In genomic region chr21:44834951-44835646, GRCh38 we compare ENCODE assay signal across 29 cellular contexts. TPM values are rescaled to one million over a fixed set of nuclear protein-coding genes. Genes with fewer than 3 reads are reported as not detected.
A peak's percentile ranks its signal among the peaks of the same experiment; 100 is the strongest.
DNase-seq lines count a peak whose midpoint lies in the region; ATAC-seq, FAIRE-seq and TF ChIP-seq lines count a peak whose summit lies in the region.
"Had no signal": no experiment of that assay in that cellular context is flagged by ENCODE, and none has a peak within 500 bp of the region (broad histone marks: within the 10 kb centered on the region; RNA-seq: fewer than 3 reads in every experiment).

No MANE protein-coding gene starts in this region.

- ATAC-seq in GM19467 (IDR thresholded peaks at IDR 0.05; ENCODE audit: unreplicated experiment): no peak
- ATAC-seq: activated naive CD4-positive, alpha-beta T cell treated with anti-CD3 and anti-CD28 coated beads, Interleukin-2, amount 50 U/mL, for 72 hours; effector memory CD8-positive, alpha-beta T cell; HCT116; left ventricle myocardium superior; pancreas; Right ventricle myocardium inferior; WTC11 had no signal

- no peak overlapping the region for H3K27ac ChIP-seq in neural progenitor cell
- H3K27ac ChIP-seq: BLaER1, pancreas, tibial nerve had no signal

- peaks cover 33% of the 10 kb centered on the region for H3K27me3 Mint-ChIP-seq in Calu3 (ENCODE audit: unreplicated experiment)
- H3K27me3 Mint-ChIP-seq in neural progenitor cell (ENCODE audit: insufficient read depth, low read depth): peaks cover 8% of the 10 kb centered on the region
- H3K27me3 Mint-ChIP-seq: natural killer cell treated with Interleukin-12 subunit alpha and Interleukin-12 subunit beta and Interleukin-15 and Interleukin-18, amount 100 ng/mL, for 72 hours had no signal

- no peak overlapping the region for H3K4me3 ChIP-seq in neural progenitor cell
- H3K4me3 ChIP-seq: BLaER1, pancreas, tibial nerve had no signal

- no peak overlapping the region for H2AFZ ChIP-seq in neural progenitor cell (replicated peaks)

- TF ChIP-seq CTCF in Calu3 (IDR thresholded peaks at IDR 0.05; ENCODE audit: unreplicated experiment): no peak
- TF ChIP-seq CTCF in neural progenitor cell (IDR thresholded peaks at IDR 0.05): no peak

- no peaks in the 10 kb centered on the region for H3K9me3 ChIP-seq in neural progenitor cell (ENCODE audit: low read depth)
- H3K9me3 ChIP-seq: pancreas, tibial nerve had no signal

- intact Hi-C loops in Calu3 (cut with micrococcal nuclease; ENCODE audit: unreplicated experiment): no loop called here

- no peaks in the 10 kb centered on the region for H3K27me3 ChIP-seq in neural progenitor cell
- H3K27me3 ChIP-seq: BLaER1, pancreas, tibial nerve had no signal

- H3K4me1 Mint-ChIP-seq in Calu3 (ENCODE audit: low read depth, unreplicated experiment): peaks cover 15% of the 10 kb centered on the region
- H3K4me1 Mint-ChIP-seq in neural progenitor cell: peaks cover 2% of the 10 kb centered on the region
- H3K4me1 Mint-ChIP-seq: WTC11 had no signal

- FAIRE-seq in RCC 7860 (lab: Jason Lieb, UNC): no peak
- FAIRE-seq: bronchial epithelial cell, GM19239, pancreas had no signal

- H3K4me2 ChIP-seq in neural progenitor cell: no peak overlapping the region
- H3K4me2 ChIP-seq: BLaER1 had no signal

- no peaks in the 10 kb centered on the region for H3K79me2 ChIP-seq in neural progenitor cell (ENCODE audit: low read depth)

- H4K20me1 ChIP-seq in neural progenitor cell (ENCODE audit: low read depth): no peaks in the 10 kb centered on the region
- H4K20me1 ChIP-seq: BLaER1 had no signal

- H3K4me1 ChIP-seq in neural progenitor cell: no peaks in the 10 kb centered on the region
- H3K4me1 ChIP-seq: pancreas had no signal

- H3K9me3 Mint-ChIP-seq in Calu3 (ENCODE audit: low read depth, unreplicated experiment) (no peaks in the 10 kb centered on the region), neural progenitor cell (peaks cover 2% of the 10 kb centered on the region)
- H3K9me3 Mint-ChIP-seq: activated naive CD4-positive, alpha-beta T cell treated with anti-CD3 and anti-CD28 coated beads, Interleukin-2, amount 50 U/mL, for 72 hours; activated T-helper 1 cell treated with anti-CD3 and anti-CD28 coated beads, Interleukin-12 subunit alpha, Interleukin-12 subunit beta, Interleukin-2, Interleukin-4 antibody, amounts not matched to agents 30 ng/mL and 10 ng/mL and 1 ng/mL, durations not matched to agents 14 hours and 24 hours and 36 hours; effector memory CD8-positive, alpha-beta T cell; natural killer cell treated with Interleukin-12 subunit alpha and Interleukin-12 subunit beta and Interleukin-15 and Interleukin-18, amount 100 ng/mL, for 72 hours had no signal

- BruUV-seq in Calu3 (replicated peaks; lab: Mats Ljungman, UMichigan): no TSS peak

- H3K27ac Mint-ChIP-seq in Calu3 (ENCODE audit: unreplicated experiment) (no peak overlapping the region), neural progenitor cell (peak overlapping the region; percentile 33)
- H3K27ac Mint-ChIP-seq: activated naive CD4-positive, alpha-beta T cell treated with anti-CD3 and anti-CD28 coated beads, Interleukin-2, amount 50 U/mL, for 72 hours; activated T-helper 1 cell treated with anti-CD3 and anti-CD28 coated beads, Interleukin-12 subunit alpha, Interleukin-12 subunit beta, Interleukin-2, Interleukin-4 antibody, amounts not matched to agents 30 ng/mL and 10 ng/mL and 1 ng/mL, durations not matched to agents 14 hours and 24 hours and 36 hours; effector memory CD8-positive, alpha-beta T cell; natural killer cell treated with Interleukin-12 subunit alpha and Interleukin-12 subunit beta and Interleukin-15 and Interleukin-18, amount 100 ng/mL, for 72 hours; WTC11 had no signal

- H3K4me3 Mint-ChIP-seq in Calu3 (ENCODE audit: low read depth, unreplicated experiment) (no peak overlapping the region), neural progenitor cell (no peak overlapping the region)
- H3K4me3 Mint-ChIP-seq: activated T-helper 1 cell treated with anti-CD3 and anti-CD28 coated beads, Interleukin-12 subunit alpha, Interleukin-12 subunit beta, Interleukin-2, Interleukin-4 antibody, amounts not matched to agents 30 ng/mL and 10 ng/mL and 1 ng/mL, durations not matched to agents 14 hours and 24 hours and 36 hours; effector memory CD8-positive, alpha-beta T cell; natural killer cell treated with Interleukin-12 subunit alpha and Interleukin-12 subunit beta and Interleukin-15 and Interleukin-18, amount 100 ng/mL, for 72 hours; WTC11 had no signal

- H3F3A ChIP-seq in neural progenitor cell (ENCODE audit: low read depth): no peaks in the 10 kb centered on the region

- H3K36me3 Mint-ChIP-seq in Calu3 (ENCODE audit: insufficient read depth, unreplicated experiment): peaks cover 4% of the 10 kb centered on the region
- H3K36me3 Mint-ChIP-seq in neural progenitor cell: no peaks in the 10 kb centered on the region
- H3K36me3 Mint-ChIP-seq: activated naive CD4-positive, alpha-beta T cell treated with anti-CD3 and anti-CD28 coated beads, Interleukin-2, amount 50 U/mL, for 72 hours; natural killer cell treated with Interleukin-12 subunit alpha and Interleukin-12 subunit beta and Interleukin-15 and Interleukin-18, amount 100 ng/mL, for 72 hours; WTC11 had no signal

- no peaks in the 10 kb centered on the region for H3K36me3 ChIP-seq in neural progenitor cell
- H3K36me3 ChIP-seq: BLaER1, pancreas, tibial nerve had no signal

- CTCF ChIA-PET in Calu3 (lab: Charles Lee): no interaction called here

- DNase-seq in Calu3 (peak; percentile 11), RCC 7860 (ENCODE audit: low spot score) (peak; percentile 51), glomerular visceral epithelial cell (ENCODE audit: extremely low spot score) (peak; percentile 40), neural progenitor cell (ENCODE audit: low spot score) (no peak), CD1c-positive myeloid dendritic cell (ENCODE audit: extremely low spot score) (no peak)
- DNase-seq in activated naive CD4-positive, alpha-beta T cell treated with Interleukin-2 at 50 U/mL for 16 hours: no peak
- DNase-seq: ACHN; COR-L47; cortex of kidney; effector memory CD8-positive, alpha-beta T cell; foreskin fibroblast; KBM-7; left ventricle myocardium superior; NCI-H1417; NCI-H2081 treated with DMSO at 0.1 percent for 48 hours; NCI-H446; NCI-H82 had no signal

- H3K9ac ChIP-seq in neural progenitor cell: no peak overlapping the region
- H3K9ac ChIP-seq: BLaER1 had no signal

RNA-seq across cellular contexts. Expression of gene SUMO3, which starts 17.2 kb away (rescaled TPM):
- total RNA-seq in Calu3 (2022) (56.7 and 58.1 TPM in 2 replicates), neural progenitor cell (ENCODE audit: low replicate concordance) (117 and 135 TPM in 2 replicates)

RNA-seq across cellular contexts. Expression of gene UBE2G2, which starts 33.5 kb away (rescaled TPM):
- total RNA-seq in Calu3 (2022) (61.7 and 70.8 TPM in 2 replicates), neural progenitor cell (ENCODE audit: low replicate concordance) (76.7 and 83.1 TPM in 2 replicates)

RNA-seq across cellular contexts. Expression of gene PTTG1IP, which starts 38.4 kb away (rescaled TPM):
- total RNA-seq in Calu3 (2022) (135 and 136 TPM in 2 replicates), neural progenitor cell (ENCODE audit: low replicate concordance) (162 and 192 TPM in 2 replicates)

Comparison
In these comparisons a context has a peak if more than half of its experiments do, and no peak if none do; other contexts are left out.
1. DNase-seq: peak in Calu3 (single experiment), RCC 7860 (single experiment) and glomerular visceral epithelial cell (single experiment); none in neural progenitor cell (single experiment), CD1c-positive myeloid dendritic cell (single experiment) and activated naive CD4-positive, alpha-beta T cell treated with Interleukin-2 at 50 U/mL for 16 hours (single experiment).